ENCODE assay signal across 33 cellular contexts in genomic region chr2:211067029-211067428, GRCh38.
"Had no signal": no experiment of that assay in that cellular context is flagged by ENCODE, and none has a peak within 500 bp of the region (broad histone marks: within the 10 kb centered on the region; RNA-seq: fewer than 3 reads in every experiment).

No MANE protein-coding gene starts in this region.

- H3K4me3 ChIP-seq: adrenal gland, body of pancreas, breast epithelium had no signal

- H3K27me3 ChIP-seq: adrenal gland, body of pancreas, brain microvascular endothelial cell, breast epithelium had no signal

- H3K9me3 ChIP-seq: adrenal gland, body of pancreas, breast epithelium had no signal

- H3K27ac ChIP-seq: adrenal gland, body of pancreas, brain microvascular endothelial cell, breast epithelium, VCaP had no signal

- ATAC-seq: activated CD4-positive, alpha-beta T cell treated with anti-CD3 and anti-CD28 coated beads for 36 hours; activated CD4-positive, CD25-positive, alpha-beta regulatory T cell treated with anti-CD3 and anti-CD28 coated beads, Interleukin-2, amount 50 U/mL, for 24 hours; activated CD8-positive, alpha-beta T cell treated with anti-CD3 and anti-CD28 coated beads for 36 hours; activated naive CD4-positive, alpha-beta T cell treated with anti-CD3 and anti-CD28 coated beads, Interleukin-2, amount 50 U/mL, for 72 hours; activated T-cell treated with anti-CD3 and anti-CD28 coated beads, Interleukin-2, amount 50 U/mL, for 4 hours; activated T-cell treated with anti-CD3 and anti-CD28 coated beads, Interleukin-2, amount 50 U/mL, for 72 hours; activated T-helper 17 cell treated with anti-CD3 and anti-CD28 coated beads, Interleukin-2, amount 50 U/mL, for 72 hours; body of pancreas; T-helper 17 cell had no signal

- DNase-seq: activated CD4-positive, alpha-beta T cell treated with anti-CD3 and anti-CD28 coated beads for 1 hour; activated CD4-positive, alpha-beta T cell treated with anti-CD3 and anti-CD28 coated beads for 36 hours; activated CD4-positive, alpha-beta T cell treated with anti-CD3 and anti-CD28 coated beads for 48 hours; activated CD4-positive, alpha-beta T cell treated with anti-CD3 and anti-CD28 coated beads, Interleukin-2, amount 10 ng/mL, durations not matched to agents 7 days and 5 days; activated CD4-positive, alpha-beta T cell treated with anti-CD3 and anti-CD28 coated beads, Interleukin-2, amount 50 U/mL, for 48 hours; activated CD4-positive, CD25-positive, alpha-beta regulatory T cell; activated CD8-positive, alpha-beta memory T cell treated with anti-CD3 and anti-CD28 coated beads, Interleukin-2, amount 50 U/mL, for 4 hours; activated CD8-positive, alpha-beta T cell treated with anti-CD3 and anti-CD28 coated beads for 36 hours; activated effector memory CD4-positive, alpha-beta T cell treated with anti-CD3 and anti-CD28 coated beads, Interleukin-2, amount 50 U/mL, for 16 hours; activated gamma-delta T cell treated with Interleukin-2 at 50 U/mL for 16 hours; activated naive CD4-positive, alpha-beta T cell; activated naive CD4-positive, alpha-beta T cell treated with anti-CD3 and anti-CD28 coated beads for 36 hours; activated naive CD4-positive, alpha-beta T cell treated with anti-CD3 and anti-CD28 coated beads, Interleukin-2, amount 50 U/mL, for 16 hours; activated naive CD8-positive, alpha-beta T cell treated with anti-CD3 and anti-CD28 coated beads for 36 hours; activated T-cell treated with anti-CD3 and anti-CD28 coated beads for 4 hours; activated T-cell treated with anti-CD3 and anti-CD28 coated beads, Interleukin-2, amount 50 U/mL, for 1 hour; activated T-cell treated with anti-CD3 and anti-CD28 coated beads, Interleukin-2, amount 50 U/mL, for 4 hours; activated T-cell treated with anti-CD3 and anti-CD28 coated beads, Interleukin-2, amount 50 U/mL, for 72 hours; adrenal gland; amniotic stem cell; body of pancreas; brain microvascular endothelial cell; central memory CD4-positive, alpha-beta T cell; T-helper 17 cell; T1000 had no signal

- H3K4me1 Mint-ChIP-seq: activated CD4-positive, alpha-beta T cell treated with anti-CD3 and anti-CD28 coated beads for 36 hours; activated CD4-positive, alpha-beta T cell treated with anti-CD3 and anti-CD28 coated beads, Interleukin-2, amount 10 ng/mL, durations not matched to agents 7 days and 5 days; activated naive CD8-positive, alpha-beta T cell treated with anti-CD3 and anti-CD28 coated beads for 36 hours; activated T-helper 17 cell treated with anti-CD3 and anti-CD28 coated beads, Interleukin-2, amount 50 U/mL, for 72 hours; T-helper 17 cell had no signal

- H3K36me3 ChIP-seq: adrenal gland, brain microvascular endothelial cell, breast epithelium had no signal

- H3K27ac Mint-ChIP-seq: activated CD4-positive, alpha-beta T cell treated with anti-CD3 and anti-CD28 coated beads for 36 hours; activated CD4-positive, alpha-beta T cell treated with anti-CD3 and anti-CD28 coated beads, Interleukin-2, amount 10 ng/mL, durations not matched to agents 7 days and 5 days; activated CD8-positive, alpha-beta T cell treated with anti-CD3 and anti-CD28 coated beads for 36 hours; activated naive CD4-positive, alpha-beta T cell treated with anti-CD3 and anti-CD28 coated beads for 36 hours; activated naive CD4-positive, alpha-beta T cell treated with anti-CD3 and anti-CD28 coated beads, Interleukin-2, amount 50 U/mL, for 72 hours; activated naive CD8-positive, alpha-beta T cell treated with anti-CD3 and anti-CD28 coated beads for 36 hours; activated T-cell treated with anti-CD3 and anti-CD28 coated beads, Interleukin-2, amount 50 U/mL, for 72 hours; activated T-helper 1 cell treated with anti-CD3 and anti-CD28 coated beads, Interleukin-12 subunit alpha, Interleukin-12 subunit beta, Interleukin-2, Interleukin-4 antibody, amounts not matched to agents 30 ng/mL and 10 ng/mL and 1 ng/mL, durations not matched to agents 14 hours and 24 hours and 36 hours; activated T-helper 17 cell treated with anti-CD3 and anti-CD28 coated beads, Interleukin-2, amount 50 U/mL, for 72 hours; T-helper 17 cell had no signal

- H3K4me3 Mint-ChIP-seq: activated CD4-positive, alpha-beta T cell treated with anti-CD3 and anti-CD28 coated beads for 36 hours; activated CD4-positive, alpha-beta T cell treated with anti-CD3 and anti-CD28 coated beads, Interleukin-2, amount 10 ng/mL, durations not matched to agents 7 days and 5 days; activated CD8-positive, alpha-beta T cell treated with anti-CD3 and anti-CD28 coated beads for 36 hours; activated naive CD4-positive, alpha-beta T cell treated with anti-CD3 and anti-CD28 coated beads for 36 hours; activated naive CD8-positive, alpha-beta T cell treated with anti-CD3 and anti-CD28 coated beads for 36 hours; activated T-cell treated with anti-CD3 and anti-CD28 coated beads, Interleukin-2, amount 50 U/mL, for 4 hours; activated T-cell treated with anti-CD3 and anti-CD28 coated beads, Interleukin-2, amount 50 U/mL, for 72 hours; activated T-helper 1 cell treated with anti-CD3 and anti-CD28 coated beads, Interleukin-12 subunit alpha, Interleukin-12 subunit beta, Interleukin-2, Interleukin-4 antibody, amounts not matched to agents 30 ng/mL and 10 ng/mL and 1 ng/mL, durations not matched to agents 14 hours and 24 hours and 36 hours; activated T-helper 17 cell treated with anti-CD3 and anti-CD28 coated beads, Interleukin-2, amount 50 U/mL, for 72 hours; T-helper 17 cell had no signal

- H3K4me1 ChIP-seq: adrenal gland, body of pancreas, breast epithelium had no signal

- FAIRE-seq: astrocyte, TTC549 had no signal

- H3K27me3 Mint-ChIP-seq: activated CD4-positive, alpha-beta T cell treated with anti-CD3 and anti-CD28 coated beads for 36 hours; activated CD4-positive, alpha-beta T cell treated with anti-CD3 and anti-CD28 coated beads, Interleukin-2, amount 10 ng/mL, durations not matched to agents 7 days and 5 days; activated CD8-positive, alpha-beta T cell treated with anti-CD3 and anti-CD28 coated beads for 36 hours; activated naive CD8-positive, alpha-beta T cell treated with anti-CD3 and anti-CD28 coated beads for 36 hours; activated T-helper 17 cell treated with anti-CD3 and anti-CD28 coated beads, Interleukin-2, amount 50 U/mL, for 72 hours; T-helper 17 cell had no signal

- H3K9me3 Mint-ChIP-seq: activated CD4-positive, alpha-beta T cell treated with anti-CD3 and anti-CD28 coated beads, Interleukin-2, amount 10 ng/mL, durations not matched to agents 7 days and 5 days; activated CD8-positive, alpha-beta T cell treated with anti-CD3 and anti-CD28 coated beads for 36 hours; activated naive CD4-positive, alpha-beta T cell treated with anti-CD3 and anti-CD28 coated beads for 36 hours; activated naive CD8-positive, alpha-beta T cell treated with anti-CD3 and anti-CD28 coated beads for 36 hours; activated T-cell treated with anti-CD3 and anti-CD28 coated beads, Interleukin-2, amount 50 U/mL, for 4 hours; activated T-helper 1 cell treated with anti-CD3 and anti-CD28 coated beads, Interleukin-12 subunit alpha, Interleukin-12 subunit beta, Interleukin-2, Interleukin-4 antibody, amounts not matched to agents 30 ng/mL and 10 ng/mL and 1 ng/mL, durations not matched to agents 14 hours and 24 hours and 36 hours had no signal

- H3K36me3 Mint-ChIP-seq: activated naive CD4-positive, alpha-beta T cell treated with anti-CD3 and anti-CD28 coated beads, Interleukin-2, amount 50 U/mL, for 72 hours; activated naive CD8-positive, alpha-beta T cell treated with anti-CD3 and anti-CD28 coated beads for 36 hours had no signal
